9 cellular contexts compared by ENCODE assay signal in genomic region chr2:85705680-85706039, GRCh38. TPM values are rescaled to one million over a fixed set of nuclear protein-coding genes. Genes with fewer than 3 reads are reported as not detected.
DNase-seq lines count a peak whose midpoint lies in the region; ATAC-seq and TF ChIP-seq lines count a peak whose summit lies in the region.
"Had no signal": no experiment of that assay in that cellular context is flagged by ENCODE, and none has a peak within 500 bp of the region (broad histone marks: within the 10 kb centered on the region; RNA-seq: fewer than 3 reads in every experiment).

No MANE protein-coding gene starts in this region.

- peak; percentile 91 for DNase-seq in AG04450 (ENCODE audit: low read depth, low spot score)
- peak; percentile 71 for DNase-seq in HuH-7 (ENCODE audit: low spot score)
- DNase-seq in mammary epithelial cell, result peak; percentile 93
- peak; percentile 68 for DNase-seq in lower lobe of right lung
- no peak for DNase-seq in NCI-H524 treated with DMSO at 0.1 percent for 48 hours (lab: John Stamatoyannopoulos, UW)
- no peak for DNase-seq in cerebellum (ENCODE audit: low spot score)
- DNase-seq in NCI-H82 (lab: John Stamatoyannopoulos, UW), result no peak

- dilution Hi-C loops in mammary epithelial cell (cut with HindIII; ENCODE audit: low sequenced_read_pairs), result loop anchor here (5.0 kb wide), 3 partner anchors 48 to 103 kb away; partner anchors contain the start of gene TMEM150A

- POLR2A ChIA-PET in AG04450 (lab: Yijun Ruan, JAX), result interaction anchor here (1.9 kb wide), 1 partner anchor 57 kb away, joined by 5 read pairs; no protein-coding TSS in a partner anchor

- 27% methylated on average over 2 of the region's 2 CpGs for WGBS in mammary epithelial cell (ENCODE audit: low coverage, missing lambda C conversion rate)

- H3K9me3 ChIP-seq in AG04450 (ENCODE audit: control insufficient read depth, insufficient read depth, low read length) (no peaks in the 10 kb centered on the region), mammary epithelial cell (replicated peaks; ENCODE audit: insufficient read depth, low read length) (no peaks in the 10 kb centered on the region), lower lobe of right lung (no peaks in the 10 kb centered on the region)

- H3K4me2 ChIP-seq in mammary epithelial cell (ENCODE audit: insufficient read depth, low read depth, low read length), result peak overlapping the region; percentile 9

- H3K27me3 ChIP-seq in AG04450 (ENCODE audit: control insufficient read depth, insufficient read depth, low read length) (no peaks in the 10 kb centered on the region), mammary epithelial cell (ENCODE audit: insufficient read depth, low read length) (no peaks in the 10 kb centered on the region), lower lobe of right lung (ENCODE audit: low read depth) (no peaks in the 10 kb centered on the region)

- H3K36me3 ChIP-seq in mammary epithelial cell (ENCODE audit: insufficient read depth, low read length) (no peaks in the 10 kb centered on the region), lower lobe of right lung (no peaks in the 10 kb centered on the region)

- no peaks in the 10 kb centered on the region for H4K20me1 ChIP-seq in mammary epithelial cell (ENCODE audit: insufficient read depth, low read length)

- H3K27ac ChIP-seq in AG04450 (ENCODE audit: low read depth, low read length), result peak overlapping the region; percentile 68
- H3K27ac ChIP-seq in mammary epithelial cell (ENCODE audit: insufficient read depth, low read depth, low read length), result peak overlapping the region; percentile 4
- peak overlapping the region; percentile 94 for H3K27ac ChIP-seq in lower lobe of right lung
- H3K27ac ChIP-seq: VCaP had no signal

- TF ChIP-seq CTCF in AG04450 (IDR thresholded peaks at IDR 0.05; ENCODE audit: low read depth, low read length) (no peak), mammary epithelial cell (conservative IDR thresholded peaks at IDR 0.05 in 1 of 2, IDR thresholded peaks at IDR 0.05 in 1 of 2; ENCODE audit: extremely low read depth in 1 of 2, insufficient read depth in 1 of 2, low read depth in 1 of 2, low read length in 2 of 2) (no peak), lower lobe of right lung (IDR thresholded peaks at IDR 0.05) (no peak)

- H2AFZ ChIP-seq in mammary epithelial cell (ENCODE audit: low read depth, low read length), result no peak overlapping the region

- ATAC-seq in lower lobe of right lung, result peak; percentile 81 to 87
- ATAC-seq in GM21619 (IDR thresholded peaks at IDR 0.05; ENCODE audit: unreplicated experiment), result no peak

- CTCF ChIA-PET in AG04450 (lab: Charles Lee), result interaction anchor here (0.7 to 8.7 kb wide), 10 partner anchors 13 to 779 kb away, joined by 3 to 165 read pairs (median 27); no protein-coding TSS in a partner anchor
- CTCF ChIA-PET in mammary epithelial cell (lab: Charles Lee; ENCODE audit: low non-redundant PET), result interaction anchor here (0.7 kb wide), 1 partner anchor 25 kb away, joined by 3 read pairs; no protein-coding TSS in a partner anchor

- peaks cover 36% of the 10 kb centered on the region for H3K4me1 ChIP-seq in mammary epithelial cell (ENCODE audit: insufficient read depth, low read length)
- H3K4me1 ChIP-seq in lower lobe of right lung, result peaks cover 71% of the 10 kb centered on the region

- H3K79me2 ChIP-seq in mammary epithelial cell (ENCODE audit: insufficient read depth, low read length), result no peaks in the 10 kb centered on the region

- intact Hi-C loops in mammary epithelial cell (cut with micrococcal nuclease) (loop anchor here (10.0 kb wide), 1 partner anchor 291 kb away; the partner anchor contains the start of genes CAPG and SH2D6), lower lobe of right lung (cut with DNase I) (no loop called here)

- BruUV-seq in mammary epithelial cell (replicated peaks; lab: Mats Ljungman, UMichigan), result no TSS peak

- H3K4me3 ChIP-seq in AG04450 (ENCODE audit: low read depth, low read length), result no peak overlapping the region
- no peak overlapping the region for H3K4me3 ChIP-seq in mammary epithelial cell (replicated peaks in 1 of 3; ENCODE audit: insufficient read depth in 1 of 3, low read depth in 2 of 3, low read length in 3 of 3)
- H3K4me3 ChIP-seq in lower lobe of right lung, result no peak overlapping the region

- in situ Hi-C loops in mammary epithelial cell (cut with MboI; ENCODE audit: low sequenced_read_pairs in 2 of 2), result no loop called here

- no peak overlapping the region for H3K9ac ChIP-seq in mammary epithelial cell (ENCODE audit: insufficient read depth, low read length)

RNA-seq across cellular contexts. Expression of gene GNLY, which starts 11.5 kb away (rescaled TPM):
- polyA plus RNA-seq in AG04450 (2011; rRNA removed) (not detected in 2 replicates), mammary epithelial cell (not detected)
- not detected in 2 replicates for polyA minus RNA-seq in AG04450 (2011; rRNA and poly(A)+ RNA removed)
- total RNA-seq in mammary epithelial cell (not detected), lower lobe of right lung (21.5 TPM), cerebellum (not detected)
- polyA minus RNA-seq in mammary epithelial cell, result not detected

RNA-seq across cellular contexts. Expression of gene SFTPB, which starts 37.7 kb away (rescaled TPM):
- not detected in 2 replicates for polyA plus RNA-seq in AG04450 (2011; rRNA removed)
- polyA minus RNA-seq in AG04450 (2011; rRNA and poly(A)+ RNA removed), result not detected in 2 replicates
- not detected for total RNA-seq in mammary epithelial cell
- not detected for polyA plus RNA-seq in mammary epithelial cell
- polyA minus RNA-seq in mammary epithelial cell, result not detected
- 12,584 TPM for total RNA-seq in lower lobe of right lung
- total RNA-seq in cerebellum, result 1.7 TPM

RNA-seq across cellular contexts. Expression of gene ATOH8, which starts 48.1 kb away (rescaled TPM):
- 2.8 and 3.9 TPM in 2 replicates for polyA plus RNA-seq in AG04450 (2011; rRNA removed)
- polyA minus RNA-seq in AG04450 (2011; rRNA and poly(A)+ RNA removed), result 3.9 and 5.5 TPM in 2 replicates
- not detected for total RNA-seq in mammary epithelial cell
- not detected for polyA plus RNA-seq in mammary epithelial cell
- polyA minus RNA-seq in mammary epithelial cell, result not detected
- 44.9 TPM for total RNA-seq in lower lobe of right lung
- total RNA-seq in cerebellum, result 13.2 TPM

Comparison
In these comparisons a context has a peak if more than half of its experiments do, and no peak if none do; other contexts are left out.
1. DNase-seq: peak in AG04450 (single experiment), HuH-7 (single experiment), mammary epithelial cell (single experiment) and lower lobe of right lung (single experiment); none in NCI-H524 treated with DMSO at 0.1 percent for 48 hours (single experiment), cerebellum (single experiment) and NCI-H82 (single experiment).
2. H3K27ac ChIP-seq: peak in every context shown above with its lines; median percentile 94 in lower lobe of right lung; 68 in AG04450; 4 in mammary epithelial cell.
3. RNA of gene GNLY, which starts 11.5 kb away (total RNA-seq): 21.5 TPM in lower lobe of right lung (single experiment); not detected in mammary epithelial cell and not detected in cerebellum (single experiment); every median in the first group is over 10 times any median in the second.
4. RNA of gene SFTPB, which starts 37.7 kb away (total RNA-seq): 12,584 TPM in lower lobe of right lung (single experiment); 1.7 TPM in cerebellum (single experiment) and not detected in mammary epithelial cell; every median in the first group is over 1,000 times any median in the second.
5. RNA of gene ATOH8, which starts 48.1 kb away (total RNA-seq): 44.9 TPM in lower lobe of right lung (single experiment) and 13.2 TPM in cerebellum (single experiment); not detected in mammary epithelial cell; every median in the first group is over 10 times any median in the second.